33 cellular contexts compared by ENCODE assay signal in genomic region chr18:34884456-34884855, GRCh38.
"Had no signal": no experiment of that assay in that cellular context is flagged by ENCODE, and none has a peak within 500 bp of the region (broad histone marks: within the 10 kb centered on the region; RNA-seq: fewer than 3 reads in every experiment).

No MANE protein-coding gene starts in this region.

- H3K27me3 ChIP-seq: SJSA1 had no signal

- H3K27ac ChIP-seq: KMS-11, SJSA1 had no signal

- H3K27ac Mint-ChIP-seq: activated CD4-positive, alpha-beta memory T cell treated with anti-CD3 and anti-CD28 coated beads, Interleukin-2, amount 10 ng/mL, durations not matched to agents 7 days and 5 days; activated CD4-positive, alpha-beta T cell treated with anti-CD3 and anti-CD28 coated beads for 36 hours; activated CD8-positive, alpha-beta memory T cell treated with anti-CD3 and anti-CD28 coated beads, Interleukin-2, amount 10 ng/mL, durations not matched to agents 7 days and 5 days; activated naive CD4-positive, alpha-beta T cell treated with anti-CD3 and anti-CD28 coated beads, Interleukin-2, amount 10 ng/mL, durations not matched to agents 7 days and 5 days; activated naive CD8-positive, alpha-beta T cell; activated naive CD8-positive, alpha-beta T cell treated with anti-CD3 and anti-CD28 coated beads, Interleukin-2, amount 50 U/mL, for 24 hours; T-helper 1 cell treated with Interleukin-12 subunit alpha and Interleukin-12 subunit beta and Interleukin-4 antibody, amounts not matched to agents 30 μg/mL and 1 μg/mL, for 36 hours; T-helper 2 cell treated with Interferon-gamma antibody and Interleukin-4, amounts not matched to agents 5 μg/mL and 100 μg/mL, for 36 hours had no signal

- H3K4me3 ChIP-seq: SJSA1 had no signal

- FAIRE-seq: TTC549 had no signal

- ATAC-seq: activated CD4-positive, alpha-beta T cell treated with anti-CD3 and anti-CD28 coated beads for 36 hours; activated CD4-positive, CD25-positive, alpha-beta regulatory T cell treated with anti-CD3 and anti-CD28 coated beads, Interleukin-2, amount 50 U/mL, for 24 hours; activated CD8-positive, alpha-beta memory T cell treated with anti-CD3 and anti-CD28 coated beads, Interleukin-2, amount 10 ng/mL, durations not matched to agents 7 days and 5 days; activated naive CD8-positive, alpha-beta T cell treated with anti-CD3 and anti-CD28 coated beads, Interleukin-2, amount 50 U/mL, for 24 hours; Panc1 had no signal

- H3K27me3 Mint-ChIP-seq: activated naive CD8-positive, alpha-beta T cell; brain had no signal

- H3K9me3 ChIP-seq: SJSA1, SK-N-SH had no signal

- H3K9me3 Mint-ChIP-seq: activated CD4-positive, alpha-beta memory T cell treated with anti-CD3 and anti-CD28 coated beads, Interleukin-2, amount 10 ng/mL, durations not matched to agents 7 days and 5 days; activated naive CD4-positive, alpha-beta T cell treated with anti-CD3 and anti-CD28 coated beads, Interleukin-2, amount 10 ng/mL, durations not matched to agents 7 days and 5 days; activated naive CD8-positive, alpha-beta T cell treated with anti-CD3 and anti-CD28 coated beads, Interleukin-2, amount 50 U/mL, for 24 hours; brain; T-helper 1 cell treated with Interleukin-12 subunit alpha and Interleukin-12 subunit beta and Interleukin-4 antibody, amounts not matched to agents 30 μg/mL and 1 μg/mL, for 36 hours; T-helper 2 cell treated with Interferon-gamma antibody and Interleukin-4, amounts not matched to agents 5 μg/mL and 100 μg/mL, for 36 hours had no signal

- H3K4me1 Mint-ChIP-seq: activated CD4-positive, alpha-beta memory T cell treated with anti-CD3 and anti-CD28 coated beads, Interleukin-2, amount 10 ng/mL, durations not matched to agents 7 days and 5 days; activated CD8-positive, alpha-beta memory T cell treated with anti-CD3 and anti-CD28 coated beads, Interleukin-2, amount 10 ng/mL, durations not matched to agents 7 days and 5 days; activated naive CD4-positive, alpha-beta T cell treated with anti-CD3 and anti-CD28 coated beads, Interleukin-2, amount 10 ng/mL, durations not matched to agents 7 days and 5 days; activated naive CD8-positive, alpha-beta T cell treated with anti-CD3 and anti-CD28 coated beads, Interleukin-2, amount 50 U/mL, for 24 hours; brain had no signal

- H3K9ac ChIP-seq: KMS-11, SK-N-SH had no signal

- H3K36me3 Mint-ChIP-seq: activated CD8-positive, alpha-beta memory T cell treated with anti-CD3 and anti-CD28 coated beads, Interleukin-2, amount 10 ng/mL, durations not matched to agents 7 days and 5 days; activated naive CD4-positive, alpha-beta T cell treated with anti-CD3 and anti-CD28 coated beads, Interleukin-2, amount 10 ng/mL, durations not matched to agents 7 days and 5 days; activated naive CD8-positive, alpha-beta T cell had no signal

- H3K4me3 Mint-ChIP-seq: activated CD4-positive, alpha-beta memory T cell treated with anti-CD3 and anti-CD28 coated beads, Interleukin-2, amount 10 ng/mL, durations not matched to agents 7 days and 5 days; activated CD4-positive, alpha-beta T cell treated with anti-CD3 and anti-CD28 coated beads for 36 hours; activated CD8-positive, alpha-beta memory T cell treated with anti-CD3 and anti-CD28 coated beads, Interleukin-2, amount 10 ng/mL, durations not matched to agents 7 days and 5 days; activated naive CD4-positive, alpha-beta T cell treated with anti-CD3 and anti-CD28 coated beads, Interleukin-2, amount 10 ng/mL, durations not matched to agents 7 days and 5 days; activated naive CD8-positive, alpha-beta T cell; activated naive CD8-positive, alpha-beta T cell treated with anti-CD3 and anti-CD28 coated beads, Interleukin-2, amount 50 U/mL, for 24 hours; brain; T-helper 1 cell treated with Interleukin-12 subunit alpha and Interleukin-12 subunit beta and Interleukin-4 antibody, amounts not matched to agents 30 μg/mL and 1 μg/mL, for 36 hours; T-helper 2 cell treated with Interferon-gamma antibody and Interleukin-4, amounts not matched to agents 5 μg/mL and 100 μg/mL, for 36 hours had no signal

- DNase-seq: activated CD4-positive, alpha-beta memory T cell treated with anti-CD3 and anti-CD28 coated beads, Interleukin-2, amount 10 ng/mL, durations not matched to agents 7 days and 5 days; activated CD4-positive, alpha-beta T cell treated with anti-CD3 and anti-CD28 coated beads for 36 hours; activated CD8-positive, alpha-beta memory T cell treated with anti-CD3 and anti-CD28 coated beads for 24 hours; activated CD8-positive, alpha-beta memory T cell treated with anti-CD3 and anti-CD28 coated beads, Interleukin-2, amount 10 ng/mL, durations not matched to agents 7 days and 5 days; activated CD8-positive, alpha-beta memory T cell treated with anti-CD3 and anti-CD28 coated beads, Interleukin-2, amount 50 U/mL, for 48 hours; activated effector memory CD4-positive, alpha-beta T cell treated with Interleukin-2 at 50 U/mL for 16 hours; activated naive CD4-positive, alpha-beta T cell treated with anti-CD3 and anti-CD28 coated beads, Interleukin-2, amount 10 ng/mL, durations not matched to agents 7 days and 5 days; activated naive CD8-positive, alpha-beta T cell treated with anti-CD3 and anti-CD28 coated beads, Interleukin-2, amount 50 U/mL, for 24 hours; activated T-cell treated with anti-CD3 and anti-CD28 coated beads, Interleukin-2, amount 50 U/mL, for 48 hours; anterior cingulate cortex; central memory CD4-positive, alpha-beta T cell; NCI-H1105; NCI-H1417 treated with DMSO at 0.1 percent for 48 hours; NCI-H1694; NCI-H1930; NCI-H2081 treated with DMSO at 0.1 percent for 48 hours; NCI-H2171 treated with DMSO at 0.1 percent for 48 hours; NCI-H2227 treated with DMSO at 0.1 percent for 48 hours; NCI-H446; NCI-H510A treated with DMSO at 0.1 percent for 48 hours; NCI-H526 treated with DMSO at 0.1 percent for 48 hours; NCI-H774; SHP77 treated with DMSO at 0.1 percent for 48 hours; SK-N-SH had no signal

- H3K36me3 ChIP-seq: SJSA1 had no signal

- H3K4me2 ChIP-seq: KMS-11, SK-N-SH had no signal
